In the genomic region with DNA sequence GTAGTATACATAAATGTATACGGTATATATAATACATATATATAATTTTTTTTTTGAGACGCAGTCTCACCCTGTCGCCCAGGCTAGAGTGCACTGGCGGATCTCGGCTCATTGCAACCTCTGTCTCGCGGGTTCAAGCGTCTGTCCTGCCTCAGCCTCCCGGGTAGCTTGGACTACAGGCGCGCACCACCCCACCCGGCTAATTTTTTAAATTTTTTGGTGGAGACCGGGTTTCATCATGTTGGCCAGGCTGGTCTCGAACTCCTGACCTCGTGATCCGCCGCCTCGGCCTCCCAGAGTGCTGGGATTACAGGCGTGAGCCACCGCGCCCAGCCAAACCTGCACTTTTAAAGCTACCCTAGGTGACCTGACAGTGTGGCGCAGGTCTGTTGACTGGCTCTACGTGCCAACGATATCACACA, we compare ENCODE assay signal across 8 cellular contexts. TPM values are rescaled to one million over a fixed set of nuclear protein-coding genes. Genes with fewer than 3 reads are reported as not detected.
A peak's percentile ranks its signal among the peaks of the same experiment; 100 is the strongest.
DNase-seq lines count a peak whose midpoint lies in the region; ATAC-seq, FAIRE-seq and TF ChIP-seq lines count a peak whose summit lies in the region.

No MANE protein-coding gene starts in this region.

- H2BK120ac ChIP-seq in mesendoderm (ENCODE audit: low read depth, low read length), result no peak overlapping the region

- no peak overlapping the region for H2BK5ac ChIP-seq in mesendoderm (ENCODE audit: low read length)

- no peak overlapping the region for H2AK5ac ChIP-seq in mesendoderm (ENCODE audit: low read length)

- H3K9ac ChIP-seq in mesendoderm (ENCODE audit: low read length), result peak overlapping the region; percentile 99

- H3K9me3 ChIP-seq in heart left ventricle, result no peaks in the 10 kb centered on the region
- H3K9me3 ChIP-seq in body of pancreas, result no peaks in the 10 kb centered on the region

- no peak overlapping the region for H3K23ac ChIP-seq in mesendoderm (ENCODE audit: low read length)

- TF ChIP-seq POLR2A in heart left ventricle (IDR thresholded peaks at IDR 0.05) (no peak), body of pancreas (IDR thresholded peaks at IDR 0.05) (no peak)

- peaks cover 21% of the 10 kb centered on the region for H3K79me1 ChIP-seq in mesendoderm (ENCODE audit: low read length)

- DNase-seq in heart left ventricle (no peak), cardiac septum (ENCODE audit: low spot score) (no peak), body of pancreas (no peak), mesendoderm (no peak), DMS53 (lab: John Stamatoyannopoulos, UW) (no peak), DMS79 (lab: John Stamatoyannopoulos, UW) (no peak), GM19239 (ENCODE audit: insufficient read length, low spot score) (no peak)

- no peak overlapping the region for H4K8ac ChIP-seq in mesendoderm (ENCODE audit: low read depth, low read length)

- no peak for FAIRE-seq in GM19239 (lab: Jason Lieb, UNC)

- H3K18ac ChIP-seq in mesendoderm (ENCODE audit: low read length), result no peak overlapping the region

- peaks cover 0 to 43% (median 22%) of the 10 kb centered on the region in 12 donors for H3K4me1 ChIP-seq in heart left ventricle
- peaks cover 48% of the 10 kb centered on the region for H3K4me1 ChIP-seq in body of pancreas
- H3K4me1 ChIP-seq in mesendoderm (ENCODE audit: control insufficient read depth, low read depth, low read length), result no peaks in the 10 kb centered on the region

- H3K27me3 ChIP-seq in heart left ventricle (no peaks in the 10 kb centered on the region), body of pancreas (no peaks in the 10 kb centered on the region), mesendoderm (ENCODE audit: insufficient read depth, low read length, poor library complexity) (no peaks in the 10 kb centered on the region)

- intact Hi-C loops in heart left ventricle (cut with DNase I), result no loop called here
- intact Hi-C loops in cardiac septum (cut with DNase I), result no loop called here
- intact Hi-C loops in body of pancreas (cut with DNase I), result no loop called here

- peak overlapping the region in 11 of 12 donors; percentile 67 to 90 (median 86) for H3K27ac ChIP-seq in heart left ventricle
- peak overlapping the region; percentile 57 to 87 (median 74) for H3K27ac ChIP-seq in body of pancreas
- peak overlapping the region; percentile 19 for H3K27ac ChIP-seq in mesendoderm (ENCODE audit: low read depth, low read length)

- peaks cover 0 to 14% (median 0%) of the 10 kb centered on the region in 9 donors for H3K36me3 ChIP-seq in heart left ventricle
- no peaks in the 10 kb centered on the region for H3K36me3 ChIP-seq in body of pancreas (replicated peaks in 1 of 2; ENCODE audit: insufficient read depth in 1 of 2, low read depth in 2 of 2)
- H3K36me3 ChIP-seq in mesendoderm (ENCODE audit: control insufficient read depth, insufficient read depth, low read length), result peaks cover 1% of the 10 kb centered on the region

- peak overlapping the region; percentile 57 for H3K4me2 ChIP-seq in mesendoderm (ENCODE audit: low read length)

- H3K4me3 ChIP-seq in heart left ventricle, result peak overlapping the region; percentile 60 to 100 (median 82)
- peak overlapping the region; percentile 27 to 51 for H3K4me3 ChIP-seq in body of pancreas
- peak overlapping the region; percentile 86 for H3K4me3 ChIP-seq in mesendoderm (ENCODE audit: low read length)

- no peak overlapping the region for H3K4ac ChIP-seq in mesendoderm (ENCODE audit: low read depth, low read length)

- TF ChIP-seq CTCF in heart left ventricle (IDR thresholded peaks at IDR 0.05) (no peak), body of pancreas (IDR thresholded peaks at IDR 0.05) (no peak)

- WGBS in heart left ventricle, 4 donors, result 33 to 59% (median 38%) methylated on average over 15 to 24 of the region's 24 CpGs
- WGBS in body of pancreas, 2 donors, result 29 to 54% methylated on average over 13 to 24 of the region's 24 CpGs
- WGBS in mesendoderm (ENCODE audit: extremely low coverage, insufficient coverage, low lambda C conversion rate), result no CpG with 5 or more reads among the region's 24 CpGs

- no peak overlapping the region for H2BK15ac ChIP-seq in mesendoderm (replicated peaks; ENCODE audit: low read depth)

- H3K56ac ChIP-seq in mesendoderm (ENCODE audit: low read length), result peak overlapping the region; percentile 100

- H3K79me2 ChIP-seq in mesendoderm (ENCODE audit: control insufficient read depth, insufficient read depth, low read length), result peaks cover 42% of the 10 kb centered on the region

- ATAC-seq in heart left ventricle (no peak), body of pancreas (peak; percentile 28), GM21825 (IDR thresholded peaks at IDR 0.05; ENCODE audit: unreplicated experiment) (no peak)

- no peak overlapping the region for H4K5ac ChIP-seq in mesendoderm (ENCODE audit: low read length)

RNA-seq across cellular contexts. Expression of gene PAM16, which starts 0.7 kb away (rescaled TPM):
- total RNA-seq in heart left ventricle, result 10 to 100 TPM; 32.7 to 96.9 (median 60.9) TPM
- polyA plus RNA-seq in heart left ventricle, result 100 to 1,000 TPM; 109 to 210 TPM
- total RNA-seq in cardiac septum, result 43.3 TPM
- total RNA-seq in body of pancreas, result 10 to 100 TPM; 25.9 to 27.7 TPM
- 140 TPM for polyA plus RNA-seq in mesendoderm (2013, experiment 1 of 2)
- 140 TPM for polyA plus RNA-seq in mesendoderm (2013, experiment 2 of 2)

RNA-seq across cellular contexts. Expression of gene VASN, which starts 21.3 kb away (rescaled TPM):
- total RNA-seq in heart left ventricle (10 to 100 TPM in 3 of 9 donors, 1 to 10 TPM in 6; 3.8 to 20.0 (median 6.2) TPM), cardiac septum (6.3 TPM), body of pancreas (10 to 100 TPM; 14.3 to 22.1 TPM)
- 10 to 100 TPM in 1 of 2 donors, 1 to 10 TPM in 1; 6.1 to 14.9 TPM for polyA plus RNA-seq in heart left ventricle
- 6.4 TPM for polyA plus RNA-seq in mesendoderm (2013, experiment 1 of 2)
- polyA plus RNA-seq in mesendoderm (2013, experiment 2 of 2), result 6.5 TPM

RNA-seq across cellular contexts. Expression of gene GLIS2, which starts 34.5 kb away (rescaled TPM):
- total RNA-seq in heart left ventricle (10 to 100 TPM in 7 of 9 donors, 1 to 10 TPM in 2; 7.6 to 23.4 (median 12.7) TPM), cardiac septum (31.4 TPM), body of pancreas (1 to 10 TPM; 6.0 to 6.3 TPM)
- 10 to 100 TPM in 1 of 2 donors, 1 to 10 TPM in 1; 7.7 to 14.2 TPM for polyA plus RNA-seq in heart left ventricle
- 6.2 TPM for polyA plus RNA-seq in mesendoderm (2013, experiment 1 of 2)
- polyA plus RNA-seq in mesendoderm (2013, experiment 2 of 2), result 6.5 TPM

Comparison
In these comparisons a context has a peak if more than half of its experiments do, and no peak if none do; other contexts are left out.
1. H3K27ac ChIP-seq: peak in every context shown above with its lines; median percentile 86 in heart left ventricle; 74 in body of pancreas; 19 in mesendoderm.